Comparison of ENCODE assay signal across 17 cellular contexts in genomic region chr16:51149721-51150158, GRCh38. TPM values are rescaled to one million over a fixed set of nuclear protein-coding genes. Genes with fewer than 3 reads are reported as not detected.
DNase-seq lines count a peak whose midpoint lies in the region; ATAC-seq and TF ChIP-seq lines count a peak whose summit lies in the region.
"Had no signal": no experiment of that assay in that cellular context is flagged by ENCODE, and none has a peak within 500 bp of the region (broad histone marks: within the 10 kb centered on the region; RNA-seq: fewer than 3 reads in every experiment).

No MANE protein-coding gene starts in this region.

- H3K4me1 Mint-ChIP-seq in CD4-positive, alpha-beta memory T cell = peaks cover 0 to 9% (median 5%) of the 10 kb centered on the region in 4 donors

- peaks cover 2% of the 10 kb centered on the region for H3K79me1 ChIP-seq in mesenchymal stem cell (replicated peaks; ENCODE audit: low read length, poor library complexity, severe bottlenecking)

- H3K9ac ChIP-seq in mesenchymal stem cell (ENCODE audit: low read length) = peak overlapping the region; percentile 89

- CTCF ChIA-PET in CD4-positive, alpha-beta memory T cell (lab: Charles Lee; ENCODE audit: partially characterized antibody) = no interaction called here

- intact Hi-C loops in heart left ventricle (cut with DNase I) = no loop called here
- intact Hi-C loops in dorsolateral prefrontal cortex (cut with DNase I) = loop anchor here (2.0 to 5.0 kb wide), 6 partner anchors 118 to 828 kb away; no protein-coding TSS in a partner anchor
- intact Hi-C loops in uterus (cut with DNase I; ENCODE audit: low total_unique reads) = loop anchor here (10.0 kb wide), 1 partner anchor 545 kb away; no protein-coding TSS in a partner anchor
- intact Hi-C loops in CD4-positive, alpha-beta memory T cell (cut with micrococcal nuclease) = no loop called here

- peak overlapping the region; percentile 80 for H2BK120ac ChIP-seq in mesenchymal stem cell (ENCODE audit: low read depth, low read length)

- H3K36me3 ChIP-seq in cardiac muscle cell = no peaks in the 10 kb centered on the region
- no peaks in the 10 kb centered on the region for H3K36me3 ChIP-seq in heart left ventricle
- H3K36me3 ChIP-seq in mesenchymal stem cell (ENCODE audit: control insufficient read depth in 1 of 2, insufficient read depth in 2 of 2, low read depth in 1 of 2, low read length in 2 of 2) = no peaks in the 10 kb centered on the region
- H3K36me3 ChIP-seq in uterus = no peaks in the 10 kb centered on the region
- H3K36me3 ChIP-seq in CD4-positive, alpha-beta memory T cell (ENCODE audit: insufficient read depth, low read length) = no peaks in the 10 kb centered on the region
- H3K36me3 ChIP-seq: BLaER1 treated with 17β-estradiol and CSF1 and Interleukin-3, amounts not matched to agents 10 nM and 100 nM; heart right ventricle; suprapubic skin had no signal

- no peaks in the 10 kb centered on the region for H3K9me3 ChIP-seq in cardiac muscle cell (ENCODE audit: low read depth)
- no peaks in the 10 kb centered on the region for H3K9me3 ChIP-seq in heart left ventricle
- H3K9me3 ChIP-seq in mesenchymal stem cell (ENCODE audit: control insufficient read depth, low read length) = no peaks in the 10 kb centered on the region
- H3K9me3 ChIP-seq in uterus = no peaks in the 10 kb centered on the region
- H3K9me3 ChIP-seq in CD4-positive, alpha-beta memory T cell (ENCODE audit: control insufficient read depth in 1 of 2, low read length in 2 of 2) = no peaks in the 10 kb centered on the region
- H3K9me3 ChIP-seq: heart right ventricle, suprapubic skin had no signal

- H3K27me3 ChIP-seq in cardiac muscle cell (peaks cover 11% of the 10 kb centered on the region), heart left ventricle (peaks cover 44 to 94% (median 75%) of the 10 kb centered on the region in 9 donors), dorsolateral prefrontal cortex (peaks cover 0 to 76% (median 41%) of the 10 kb centered on the region in 45 donors), mesenchymal stem cell (ENCODE audit: control insufficient read depth in 1 of 2, insufficient read depth in 1 of 2, low read length in 2 of 2) (peaks cover 14 to 26% of the 10 kb centered on the region in 2 experiments), uterus (no peaks in the 10 kb centered on the region)
- peaks cover 16% of the 10 kb centered on the region for H3K27me3 ChIP-seq in CD4-positive, alpha-beta memory T cell (ENCODE audit: insufficient read depth, low read length)

- DNase-seq in cardiac muscle cell (ENCODE audit: low read depth in 1 of 2, low spot score in 1 of 2) = peak in 1 of 2 donors; percentile 54
- DNase-seq in heart left ventricle = no peak
- DNase-seq in dorsolateral prefrontal cortex = no peak
- DNase-seq in mesenchymal stem cell = peak; percentile 25
- no peak for DNase-seq in uterus
- DNase-seq in CD4-positive, alpha-beta memory T cell = no peak
- no peak for DNase-seq in NCI-H526 (lab: John Stamatoyannopoulos, UW)
- DNase-seq in DMS53 (lab: John Stamatoyannopoulos, UW) = no peak
- DNase-seq: activated T-cell treated with anti-CD3 and anti-CD28 coated beads, Interleukin-2, amount 50 U/mL, for 24 hours; heart right ventricle; naive thymus-derived CD4-positive, alpha-beta T cell; NCI-H1694; PC-9; stimulated activated CD4-positive, alpha-beta T cell treated with anti-CD3 and anti-CD28 coated beads, Interleukin-4, amount 100 ng/mL, for 1 hour had no signal

- H2AK5ac ChIP-seq in mesenchymal stem cell (ENCODE audit: low read length, severe bottlenecking) = no peak overlapping the region

- peak overlapping the region; percentile 100 for H3K18ac ChIP-seq in mesenchymal stem cell (ENCODE audit: low read depth in 1 of 2, low read length in 2 of 2)

- peaks cover 3 to 5% of the 10 kb centered on the region in 2 donors for H3K36me3 Mint-ChIP-seq in CD4-positive, alpha-beta memory T cell

- 8 to 20% (median 14%) methylated on average over 11 to 35 of the region's 35 CpGs for WGBS in heart left ventricle, 4 donors
- under 1% methylated on average over 35 of the region's 35 CpGs for WGBS in mesenchymal stem cell

- peak overlapping the region in 1 of 2 experiments; percentile 99 for H3K23ac ChIP-seq in mesenchymal stem cell (ENCODE audit: low read length in 2 of 2)

- peaks cover 50% of the 10 kb centered on the region for H3K4me1 ChIP-seq in cardiac muscle cell (ENCODE audit: low read depth)
- H3K4me1 ChIP-seq in heart left ventricle = peaks cover 0 to 36% (median 15%) of the 10 kb centered on the region in 12 donors
- peaks cover 20% of the 10 kb centered on the region for H3K4me1 ChIP-seq in mesenchymal stem cell (ENCODE audit: control insufficient read depth, insufficient read depth, low read depth, low read length)
- H3K4me1 ChIP-seq in uterus = no peaks in the 10 kb centered on the region
- H3K4me1 ChIP-seq in CD4-positive, alpha-beta memory T cell (ENCODE audit: insufficient read depth, low read length) = no peaks in the 10 kb centered on the region

- H2BK5ac ChIP-seq in mesenchymal stem cell (ENCODE audit: low read depth, low read length, poor library complexity, severe bottlenecking) = peak overlapping the region; percentile 94

- TF ChIP-seq POLR2A in heart left ventricle (IDR thresholded peaks at IDR 0.05) (no peak), uterus (IDR thresholded peaks at IDR 0.05) (no peak)

- H3K4me3 ChIP-seq in cardiac muscle cell (peak overlapping the region; percentile 68), heart left ventricle (peak overlapping the region in 5 of 12 donors; percentile 45 to 62 (median 59)), dorsolateral prefrontal cortex (peak overlapping the region; percentile 29 to 97 (median 79)), mesenchymal stem cell (ENCODE audit: insufficient read depth in 1 of 2, low read depth in 1 of 2, low read length in 2 of 2) (peak overlapping the region; percentile 82 to 94), uterus (peak overlapping the region; percentile 66 to 69)
- H3K4me3 ChIP-seq in CD4-positive, alpha-beta memory T cell (ENCODE audit: low read length in 2 of 2) = no peak overlapping the region
- H3K4me3 ChIP-seq: PC-9 had no signal

- peak overlapping the region; percentile 93 for H4K91ac ChIP-seq in mesenchymal stem cell (ENCODE audit: low read length)

- peak overlapping the region; percentile 84 for H2BK15ac ChIP-seq in mesenchymal stem cell (ENCODE audit: low read depth, poor library complexity, severe bottlenecking)

- H3K27ac Mint-ChIP-seq in CD4-positive, alpha-beta memory T cell = no peak overlapping the region
- H3K27ac Mint-ChIP-seq: activated T-cell treated with anti-CD3 and anti-CD28 coated beads, Interleukin-2, amount 50 U/mL, for 24 hours; naive thymus-derived CD4-positive, alpha-beta T cell had no signal

- peak overlapping the region; percentile 81 for H4K8ac ChIP-seq in mesenchymal stem cell (ENCODE audit: low read length)

- peak overlapping the region; percentile 89 for H3K27ac ChIP-seq in cardiac muscle cell
- no peak overlapping the region for H3K27ac ChIP-seq in heart left ventricle
- peak overlapping the region; percentile 71 to 99 (median 98) for H3K27ac ChIP-seq in dorsolateral prefrontal cortex
- peak overlapping the region; percentile 69 for H3K27ac ChIP-seq in mesenchymal stem cell (ENCODE audit: low read length, poor library complexity, severe bottlenecking)
- peak overlapping the region; percentile 97 for H3K27ac ChIP-seq in uterus
- H3K27ac ChIP-seq in CD4-positive, alpha-beta memory T cell (ENCODE audit: low read depth, low read length) = no peak overlapping the region
- H3K27ac ChIP-seq: BLaER1 treated with 17β-estradiol and CSF1 and Interleukin-3, amounts not matched to agents 10 nM and 100 nM; PC-9; suprapubic skin had no signal

- peak overlapping the region in 1 of 2 experiments; percentile 87 for H3K14ac ChIP-seq in mesenchymal stem cell (ENCODE audit: low read length in 2 of 2)

- H3K4ac ChIP-seq in mesenchymal stem cell (ENCODE audit: low read depth in 1 of 2, low read length in 2 of 2) = peak overlapping the region; percentile 94 to 98

- peaks cover 0 to 20% (median 5%) of the 10 kb centered on the region in 8 donors for H3K9me3 Mint-ChIP-seq in CD4-positive, alpha-beta memory T cell
- H3K9me3 Mint-ChIP-seq: activated T-cell treated with anti-CD3 and anti-CD28 coated beads, Interleukin-2, amount 50 U/mL, for 24 hours had no signal

- peak overlapping the region; percentile 98 for H3K4me2 ChIP-seq in mesenchymal stem cell (ENCODE audit: low read length, poor library complexity, severe bottlenecking)
- H3K4me2 ChIP-seq: PC-9 had no signal

- TF ChIP-seq CTCF in cardiac muscle cell (IDR thresholded peaks at IDR 0.05; ENCODE audit: low read depth, low read length) (no peak), heart left ventricle (IDR thresholded peaks at IDR 0.05) (no peak), dorsolateral prefrontal cortex (IDR thresholded peaks at IDR 0.05 in 54 of 56, conservative IDR thresholded peaks at IDR 0.05 in 2 of 56; ENCODE audit: low read depth in 1 of 56, partially characterized antibody in 56 of 56) (no peak), uterus (IDR thresholded peaks at IDR 0.05) (no peak)

- H3K4me3 Mint-ChIP-seq in CD4-positive, alpha-beta memory T cell = no peak overlapping the region
- H3K4me3 Mint-ChIP-seq: activated T-cell treated with anti-CD3 and anti-CD28 coated beads, Interleukin-2, amount 50 U/mL, for 24 hours; central memory CD8-positive, alpha-beta T cell had no signal

- POLR2A ChIA-PET in CD4-positive, alpha-beta memory T cell (lab: Charles Lee; ENCODE audit: partially characterized antibody) = no interaction called here

- H3K27me3 Mint-ChIP-seq in CD4-positive, alpha-beta memory T cell = peaks cover 35 to 40% of the 10 kb centered on the region in 2 donors

- peak overlapping the region; percentile 89 to 94 for H2BK12ac ChIP-seq in mesenchymal stem cell (ENCODE audit: low read length in 2 of 2)

- H2AFZ ChIP-seq in mesenchymal stem cell (ENCODE audit: low read depth, low read length) = peak overlapping the region; percentile 42
- H2AFZ ChIP-seq: PC-9 had no signal

- ATAC-seq in heart left ventricle = no peak
- ATAC-seq: heart right ventricle; naive thymus-derived CD4-positive, alpha-beta T cell had no signal

RNA-seq across cellular contexts. Expression of gene SALL1, which starts 1.3 kb away (rescaled TPM):
- total RNA-seq in cardiac muscle cell (7.9 and 16.7 TPM in 2 replicates), heart left ventricle (under 1 TPM in 5 of 9 donors, not detected in 4; 0.05 to 0.75 (median 0.13) TPM), dorsolateral prefrontal cortex (10 to 100 TPM; 18.0 to 84.0 (median 32.7) TPM), uterus (10 to 100 TPM in 2 of 4 donors, 1 to 10 TPM in 2; 2.1 to 56.0 (median 9.5) TPM)
- polyA plus RNA-seq in cardiac muscle cell (4.2 and 5.6 TPM in 2 replicates), heart left ventricle (under 1 TPM; 0.08 TPM)
- 52.3 TPM for polyA plus RNA-seq in mesenchymal stem cell (2013, experiment 1 of 2)
- 50.1 TPM for polyA plus RNA-seq in mesenchymal stem cell (2013, experiment 2 of 2)
- not detected for total RNA-seq in CD4-positive, alpha-beta memory T cell
- polyA plus RNA-seq in CD4-positive, alpha-beta memory T cell = not detected
- total RNA-seq: naive thymus-derived CD4-positive, alpha-beta T cell; PC-9 had no signal
- polyA plus RNA-seq: naive thymus-derived CD4-positive, alpha-beta T cell had no signal

Comparison
In these comparisons a context has a peak if more than half of its experiments do, and no peak if none do; other contexts are left out.
1. H3K27ac ChIP-seq: peak in cardiac muscle cell (single experiment), dorsolateral prefrontal cortex (59 of 59), mesenchymal stem cell (single experiment) and uterus (2 of 2); none in heart left ventricle (0 of 12) and CD4-positive, alpha-beta memory T cell (single experiment).
2. H3K4me3 ChIP-seq: peak in cardiac muscle cell (single experiment), dorsolateral prefrontal cortex (59 of 59), mesenchymal stem cell (2 of 2) and uterus (2 of 2); none in CD4-positive, alpha-beta memory T cell (0 of 2).
3. intact Hi-C loops: an anchor here in dorsolateral prefrontal cortex (2.0 to 5.0 kb wide) and uterus (10.0 kb wide); none called in heart left ventricle and CD4-positive, alpha-beta memory T cell.